ENCODE assay signal across 1 cellular context in the genomic region with DNA sequence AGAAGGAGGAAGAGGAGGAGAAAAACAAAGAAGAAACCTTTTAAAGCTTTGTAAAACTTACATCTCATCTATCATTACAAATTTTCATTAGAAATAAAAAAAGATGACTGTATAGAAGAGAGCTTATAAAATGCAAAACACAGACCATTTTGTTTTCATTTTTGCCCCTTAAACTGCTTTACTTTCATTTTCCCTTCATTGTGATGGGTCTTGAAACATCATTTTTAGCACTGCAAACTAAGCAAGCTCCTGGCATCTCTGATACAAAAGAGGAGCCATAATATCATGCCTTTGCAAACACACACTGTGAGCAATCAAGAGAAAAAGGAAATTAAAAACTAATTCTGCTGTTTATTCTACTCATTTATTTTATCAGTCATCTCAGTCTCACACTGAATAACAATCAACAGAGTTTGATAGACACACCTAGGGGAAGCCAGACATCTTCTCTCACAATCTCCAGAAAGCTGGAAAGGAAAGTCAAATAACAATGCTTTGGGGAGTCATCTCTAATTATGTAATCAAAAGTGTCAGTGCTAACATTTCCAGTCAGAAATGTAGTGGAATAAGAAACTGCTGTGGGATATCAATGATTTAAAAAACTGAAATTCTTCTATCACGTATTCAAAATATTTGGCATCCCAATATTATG.
TF ChIP-seq lines count a peak whose summit lies in the region.

No MANE protein-coding gene starts in this region.

TF ChIP-seq in neural cell, 6 proteins besides CTCF, POLR2A, EP300 and RAD21 (continued from another document):
- TF ChIP-seq REST (IDR thresholded peaks at IDR 0.05; ENCODE audit: borderline replicate concordance) (peak; percentile 49), EZH2 (IDR thresholded peaks at IDR 0.05; ENCODE audit: borderline replicate concordance, insufficient read depth, low read length, poor library complexity, severe bottlenecking) (no peak), TAF1 (IDR thresholded peaks at IDR 0.05; ENCODE audit: low read depth) (no peak), SMC3 (conservative IDR thresholded peaks at IDR 0.05; ENCODE audit: poor library complexity) (no peak)
